ENCODE assay signal across 27 cellular contexts in genomic region chr12:81162725-81163124, GRCh38.
"Had no signal": no experiment of that assay in that cellular context is flagged by ENCODE, and none has a peak within 500 bp of the region (broad histone marks: within the 10 kb centered on the region; RNA-seq: fewer than 3 reads in every experiment).

No MANE protein-coding gene starts in this region.

- H3K27ac Mint-ChIP-seq: activated B cell treated with CpG ODN at 0.5 μM for 24 hours; activated CD4-positive, alpha-beta T cell treated with anti-CD3 and anti-CD28 coated beads, Interleukin-2, amount 10 ng/mL, durations not matched to agents 24 days and 14 days; activated CD8-positive, alpha-beta memory T cell treated with anti-CD3 and anti-CD28 coated beads, Interleukin-2, amount 10 ng/mL, durations not matched to agents 7 days and 5 days; activated naive CD4-positive, alpha-beta T cell treated with anti-CD3 and anti-CD28 coated beads, Interleukin-2, amount 50 U/mL, for 24 hours; activated T-cell treated with anti-CD3 and anti-CD28 coated beads, Interleukin-2, amount 50 U/mL, for 24 hours; activated T-helper 1 cell treated with anti-CD3 and anti-CD28 coated beads, Interleukin-12 subunit alpha, Interleukin-12 subunit beta, Interleukin-2, Interleukin-4 antibody, amounts not matched to agents 30 ng/mL and 10 ng/mL and 1 ng/mL, durations not matched to agents 14 hours and 24 hours and 36 hours; brain; T-helper 1 cell treated with Interleukin-12 subunit alpha and Interleukin-12 subunit beta and Interleukin-4 antibody, amounts not matched to agents 30 μg/mL and 1 μg/mL, for 36 hours had no signal

- DNase-seq: activated B cell treated with CpG ODN at 0.5 μM for 24 hours; activated CD4-positive, alpha-beta T cell treated with anti-CD3 and anti-CD28 coated beads for 1 hour; activated CD4-positive, alpha-beta T cell treated with anti-CD3 and anti-CD28 coated beads, Interleukin-2, amount 10 ng/mL, durations not matched to agents 24 days and 14 days; activated CD4-positive, alpha-beta T cell treated with anti-CD3 and anti-CD28 coated beads, Interleukin-2, amount 50 U/mL, for 48 hours; activated CD8-positive, alpha-beta memory T cell treated with anti-CD3 and anti-CD28 coated beads, Interleukin-2, amount 10 ng/mL, durations not matched to agents 7 days and 5 days; activated effector memory CD4-positive, alpha-beta T cell treated with Interleukin-2 at 50 U/mL for 16 hours; activated naive CD4-positive, alpha-beta T cell; activated T-cell treated with anti-CD3 and anti-CD28 coated beads, Interleukin-2, amount 50 U/mL, for 24 hours; amniotic stem cell; Karpas-422; MM.1S; NCI-H1105; NCI-H1436; NCI-H1694 treated with DMSO at 0.1 percent for 48 hours; NCI-H2029 treated with DMSO at 0.1 percent for 48 hours; NCI-H345; NCI-H510A; NCI-H69; SHP77; T-helper 9 cell had no signal

- H3K4me3 Mint-ChIP-seq: activated B cell treated with CpG ODN at 0.5 μM for 24 hours; activated CD4-positive, alpha-beta T cell treated with anti-CD3 and anti-CD28 coated beads, Interleukin-2, amount 10 ng/mL, durations not matched to agents 24 days and 14 days; activated CD8-positive, alpha-beta memory T cell treated with anti-CD3 and anti-CD28 coated beads, Interleukin-2, amount 10 ng/mL, durations not matched to agents 7 days and 5 days; activated naive CD4-positive, alpha-beta T cell treated with anti-CD3 and anti-CD28 coated beads, Interleukin-2, amount 50 U/mL, for 24 hours; activated T-cell treated with anti-CD3 and anti-CD28 coated beads, Interleukin-2, amount 50 U/mL, for 24 hours; activated T-helper 1 cell treated with anti-CD3 and anti-CD28 coated beads, Interleukin-12 subunit alpha, Interleukin-12 subunit beta, Interleukin-2, Interleukin-4 antibody, amounts not matched to agents 30 ng/mL and 10 ng/mL and 1 ng/mL, durations not matched to agents 14 hours and 24 hours and 36 hours; brain; T-helper 1 cell treated with Interleukin-12 subunit alpha and Interleukin-12 subunit beta and Interleukin-4 antibody, amounts not matched to agents 30 μg/mL and 1 μg/mL, for 36 hours had no signal

- H3K9me3 Mint-ChIP-seq: activated B cell treated with CpG ODN at 0.5 μM for 24 hours; activated CD4-positive, alpha-beta T cell treated with anti-CD3 and anti-CD28 coated beads, Interleukin-2, amount 10 ng/mL, durations not matched to agents 24 days and 14 days; activated T-helper 1 cell treated with anti-CD3 and anti-CD28 coated beads, Interleukin-12 subunit alpha, Interleukin-12 subunit beta, Interleukin-2, Interleukin-4 antibody, amounts not matched to agents 30 ng/mL and 10 ng/mL and 1 ng/mL, durations not matched to agents 14 hours and 24 hours and 36 hours; brain; T-helper 1 cell treated with Interleukin-12 subunit alpha and Interleukin-12 subunit beta and Interleukin-4 antibody, amounts not matched to agents 30 μg/mL and 1 μg/mL, for 36 hours had no signal

- FAIRE-seq: astrocyte, K562, RCC 7860 had no signal

- H3K4me1 Mint-ChIP-seq: activated B cell treated with CpG ODN at 0.5 μM for 24 hours; activated CD4-positive, alpha-beta T cell treated with anti-CD3 and anti-CD28 coated beads, Interleukin-2, amount 10 ng/mL, durations not matched to agents 24 days and 14 days; activated CD8-positive, alpha-beta memory T cell treated with anti-CD3 and anti-CD28 coated beads, Interleukin-2, amount 10 ng/mL, durations not matched to agents 7 days and 5 days; activated naive CD4-positive, alpha-beta T cell treated with anti-CD3 and anti-CD28 coated beads, Interleukin-2, amount 50 U/mL, for 24 hours; brain had no signal

- ATAC-seq: activated CD8-positive, alpha-beta memory T cell treated with anti-CD3 and anti-CD28 coated beads, Interleukin-2, amount 10 ng/mL, durations not matched to agents 7 days and 5 days; K562 had no signal

- H3K36me3 Mint-ChIP-seq: activated CD8-positive, alpha-beta memory T cell treated with anti-CD3 and anti-CD28 coated beads, Interleukin-2, amount 10 ng/mL, durations not matched to agents 7 days and 5 days; activated naive CD4-positive, alpha-beta T cell treated with anti-CD3 and anti-CD28 coated beads, Interleukin-2, amount 50 U/mL, for 24 hours had no signal

- H3K4me3 ChIP-seq: K562 had no signal
